1 cellular context compared by ENCODE assay signal in the genomic region with DNA sequence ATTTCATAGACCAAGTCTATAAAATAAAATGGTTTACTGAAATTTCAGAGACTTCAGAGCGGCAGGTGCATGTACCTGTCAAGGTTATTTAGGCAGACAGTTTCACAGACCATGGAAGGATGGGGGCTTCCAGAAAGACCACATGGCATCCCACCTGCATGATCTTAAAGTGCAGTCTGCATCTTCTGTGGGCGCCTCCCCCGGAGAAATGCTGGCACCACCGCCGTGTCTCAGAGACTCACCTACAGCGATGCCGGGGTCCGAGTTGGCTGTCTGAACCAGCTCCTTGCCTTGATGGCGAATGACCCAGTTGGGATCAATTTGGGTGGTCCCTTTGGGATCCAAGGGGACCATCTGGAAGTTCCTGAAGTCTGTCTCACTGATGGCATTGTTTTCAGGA.
TF ChIP-seq lines count a peak whose summit lies in the region.

No MANE protein-coding gene starts in this region.

TF ChIP-seq in IMR-90, 13 proteins besides CTCF, POLR2A, EP300 and RAD21 (continued from another document):
- no peak for TF ChIP-seq ELK1 (IDR thresholded peaks at IDR 0.05; ENCODE audit: borderline replicate concordance, low read depth, low read length)
- no peak for TF ChIP-seq RCOR1 (IDR thresholded peaks at IDR 0.05; ENCODE audit: insufficient replicate concordance, low read length)
- TF ChIP-seq NFE2L2 (IDR thresholded peaks at IDR 0.05; ENCODE audit: low read depth, low read length): no peak
- TF ChIP-seq CHD1 (IDR thresholded peaks at IDR 0.05; ENCODE audit: low read depth, low read length): no peak
- TF ChIP-seq MAZ (IDR thresholded peaks at IDR 0.05; ENCODE audit: borderline replicate concordance, low read depth, low read length): no peak
- no peak for TF ChIP-seq SMC3 (IDR thresholded peaks at IDR 0.05; ENCODE audit: low read depth, low read length)
